In genomic region chr2:240291337-240291751, GRCh38 we compare ENCODE assay signal across 17 cellular contexts.
"Had no signal": no experiment of that assay in that cellular context is flagged by ENCODE, and none has a peak within 500 bp of the region (broad histone marks: within the 10 kb centered on the region; RNA-seq: fewer than 3 reads in every experiment).

No MANE protein-coding gene starts in this region.

- H3K9me3 ChIP-seq: breast epithelium, gastrocnemius medialis, heart left ventricle, left lung, mucosa of descending colon, psoas muscle, sigmoid colon had no signal

- H3K27ac Mint-ChIP-seq: activated naive CD8-positive, alpha-beta T cell treated with anti-CD3 and anti-CD28 coated beads, Interleukin-2, amount 10 ng/mL, durations not matched to agents 7 days and 5 days; memory B cell; natural killer cell had no signal

- DNase-seq: activated naive CD4-positive, alpha-beta T cell; activated naive CD8-positive, alpha-beta T cell treated with anti-CD3 and anti-CD28 coated beads, Interleukin-2, amount 10 ng/mL, durations not matched to agents 7 days and 5 days; dermis blood vessel endothelial cell; gastrocnemius medialis; heart left ventricle; mucosa of descending colon; natural killer cell; sigmoid colon; stimulated activated CD4-positive, alpha-beta T cell treated with anti-CD3 and anti-CD28 coated beads, Interleukin-2, amount 100 ng/mL, for 24 hours; T-helper 1 cell; T1000 had no signal

- H3K4me3 ChIP-seq: breast epithelium, gastrocnemius medialis, heart left ventricle, left lung, mucosa of descending colon, psoas muscle, sigmoid colon had no signal

- H3K4me1 ChIP-seq: breast epithelium, left lung, sigmoid colon had no signal

- H3K9me3 Mint-ChIP-seq: activated naive CD8-positive, alpha-beta T cell treated with anti-CD3 and anti-CD28 coated beads, Interleukin-2, amount 10 ng/mL, durations not matched to agents 7 days and 5 days; memory B cell; natural killer cell had no signal

- H3K4me1 Mint-ChIP-seq: activated naive CD8-positive, alpha-beta T cell treated with anti-CD3 and anti-CD28 coated beads, Interleukin-2, amount 10 ng/mL, durations not matched to agents 7 days and 5 days; memory B cell; natural killer cell had no signal

- ATAC-seq: gastrocnemius medialis, heart left ventricle, left lung, mucosa of descending colon, natural killer cell, psoas muscle, SK-N-SH treated with all-trans-retinoic acid at 6 μM for 48 hours had no signal

- H3K4me3 Mint-ChIP-seq: activated naive CD8-positive, alpha-beta T cell treated with anti-CD3 and anti-CD28 coated beads, Interleukin-2, amount 10 ng/mL, durations not matched to agents 7 days and 5 days; memory B cell; natural killer cell had no signal

- H3K36me3 Mint-ChIP-seq: activated naive CD8-positive, alpha-beta T cell treated with anti-CD3 and anti-CD28 coated beads, Interleukin-2, amount 10 ng/mL, durations not matched to agents 7 days and 5 days; memory B cell; natural killer cell had no signal

- H3K36me3 ChIP-seq: breast epithelium, gastrocnemius medialis, heart left ventricle, left lung, sigmoid colon had no signal

- H3K27me3 ChIP-seq: breast epithelium, gastrocnemius medialis, heart left ventricle, sigmoid colon had no signal

- H3K27ac ChIP-seq: breast epithelium, gastrocnemius medialis, heart left ventricle, left lung, psoas muscle, sigmoid colon, VCaP had no signal
